In genomic region chr22:31139866-31140716, GRCh38 we compare ENCODE assay signal across 1 cellular context.
A peak's percentile ranks its signal among the peaks of the same experiment; 100 is the strongest.
TF ChIP-seq lines count a peak whose summit lies in the region.

Gene PLA2G3 (minus strand): TSS chr22:31140508. CDS start chr22:31140354, 154 bp downstream.

TF ChIP-seq in WTC11, 78 proteins besides CTCF, POLR2A, EP300 and RAD21 (continued from another document):
- TF ChIP-seq, protein P1, sequence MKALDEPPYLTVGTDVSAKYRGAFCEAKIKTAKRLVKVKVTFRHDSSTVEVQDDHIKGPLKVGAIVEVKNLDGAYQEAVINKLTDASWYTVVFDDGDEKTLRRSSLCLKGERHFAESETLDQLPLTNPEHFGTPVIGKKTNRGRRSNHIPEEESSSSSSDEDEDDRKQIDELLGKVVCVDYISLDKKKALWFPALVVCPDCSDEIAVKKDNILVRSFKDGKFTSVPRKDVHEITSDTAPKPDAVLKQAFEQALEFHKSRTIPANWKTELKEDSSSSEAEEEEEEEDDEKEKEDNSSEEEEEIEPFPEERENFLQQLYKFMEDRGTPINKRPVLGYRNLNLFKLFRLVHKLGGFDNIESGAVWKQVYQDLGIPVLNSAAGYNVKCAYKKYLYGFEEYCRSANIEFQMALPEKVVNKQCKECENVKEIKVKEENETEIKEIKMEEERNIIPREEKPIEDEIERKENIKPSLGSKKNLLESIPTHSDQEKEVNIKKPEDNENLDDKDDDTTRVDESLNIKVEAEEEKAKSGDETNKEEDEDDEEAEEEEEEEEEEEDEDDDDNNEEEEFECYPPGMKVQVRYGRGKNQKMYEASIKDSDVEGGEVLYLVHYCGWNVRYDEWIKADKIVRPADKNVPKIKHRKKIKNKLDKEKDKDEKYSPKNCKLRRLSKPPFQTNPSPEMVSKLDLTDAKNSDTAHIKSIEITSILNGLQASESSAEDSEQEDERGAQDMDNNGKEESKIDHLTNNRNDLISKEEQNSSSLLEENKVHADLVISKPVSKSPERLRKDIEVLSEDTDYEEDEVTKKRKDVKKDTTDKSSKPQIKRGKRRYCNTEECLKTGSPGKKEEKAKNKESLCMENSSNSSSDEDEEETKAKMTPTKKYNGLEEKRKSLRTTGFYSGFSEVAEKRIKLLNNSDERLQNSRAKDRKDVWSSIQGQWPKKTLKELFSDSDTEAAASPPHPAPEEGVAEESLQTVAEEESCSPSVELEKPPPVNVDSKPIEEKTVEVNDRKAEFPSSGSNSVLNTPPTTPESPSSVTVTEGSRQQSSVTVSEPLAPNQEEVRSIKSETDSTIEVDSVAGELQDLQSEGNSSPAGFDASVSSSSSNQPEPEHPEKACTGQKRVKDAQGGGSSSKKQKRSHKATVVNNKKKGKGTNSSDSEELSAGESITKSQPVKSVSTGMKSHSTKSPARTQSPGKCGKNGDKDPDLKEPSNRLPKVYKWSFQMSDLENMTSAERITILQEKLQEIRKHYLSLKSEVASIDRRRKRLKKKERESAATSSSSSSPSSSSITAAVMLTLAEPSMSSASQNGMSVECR (CRISPR knock-in tag; IDR thresholded peaks at IDR 0.05; ENCODE audit: borderline replicate concordance), result peak; percentile 32; the same call in 1 of the 2 replicates
- TF ChIP-seq, protein P2, sequence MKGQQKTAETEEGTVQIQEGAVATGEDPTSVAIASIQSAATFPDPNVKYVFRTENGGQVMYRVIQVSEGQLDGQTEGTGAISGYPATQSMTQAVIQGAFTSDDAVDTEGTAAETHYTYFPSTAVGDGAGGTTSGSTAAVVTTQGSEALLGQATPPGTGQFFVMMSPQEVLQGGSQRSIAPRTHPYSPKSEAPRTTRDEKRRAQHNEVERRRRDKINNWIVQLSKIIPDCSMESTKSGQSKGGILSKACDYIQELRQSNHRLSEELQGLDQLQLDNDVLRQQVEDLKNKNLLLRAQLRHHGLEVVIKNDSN (CRISPR knock-in tag; IDR thresholded peaks at IDR 0.05), result peak; percentile 39; the same call in 1 of the 2 replicates
- TF ChIP-seq, protein P3, sequence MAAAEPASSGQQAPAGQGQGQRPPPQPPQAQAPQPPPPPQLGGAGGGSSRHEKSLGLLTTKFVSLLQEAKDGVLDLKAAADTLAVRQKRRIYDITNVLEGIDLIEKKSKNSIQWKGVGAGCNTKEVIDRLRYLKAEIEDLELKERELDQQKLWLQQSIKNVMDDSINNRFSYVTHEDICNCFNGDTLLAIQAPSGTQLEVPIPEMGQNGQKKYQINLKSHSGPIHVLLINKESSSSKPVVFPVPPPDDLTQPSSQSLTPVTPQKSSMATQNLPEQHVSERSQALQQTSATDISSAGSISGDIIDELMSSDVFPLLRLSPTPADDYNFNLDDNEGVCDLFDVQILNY (CRISPR knock-in tag; IDR thresholded peaks at IDR 0.05), result 0 out of 2 replicates have a peak, but pooled peaks have one; percentile 48
- TF ChIP-seq KAT7 (CRISPR knock-in tag; IDR thresholded peaks at IDR 0.05; ENCODE audit: borderline replicate concordance), result no peak
- TF ChIP-seq ZNF263 (CRISPR knock-in tag; IDR thresholded peaks at IDR 0.05; ENCODE audit: low read depth), result no peak
- TF ChIP-seq FOXJ3 (CRISPR knock-in tag; IDR thresholded peaks at IDR 0.05; ENCODE audit: borderline replicate concordance), result no peak
- 0 out of 2 replicates have a peak, but pooled peaks have one; percentile 25 for TF ChIP-seq CREM (CRISPR knock-in tag; IDR thresholded peaks at IDR 0.05)
- 0 out of 2 replicates have a peak, but pooled peaks have one; percentile 13 for TF ChIP-seq ZNF138 (CRISPR knock-in tag; conservative IDR thresholded peaks at IDR 0.05)
- 0 out of 2 replicates have a peak, but pooled peaks have one; percentile 73 for TF ChIP-seq FOXP1 (CRISPR knock-in tag; IDR thresholded peaks at IDR 0.05; ENCODE audit: borderline replicate concordance)
- TF ChIP-seq ZNF121 (CRISPR knock-in tag; IDR thresholded peaks at IDR 0.05), result peak; percentile 18; the same call in 1 of the 2 replicates
- TF ChIP-seq NR3C1 (CRISPR knock-in tag; conservative IDR thresholded peaks at IDR 0.05; ENCODE audit: low read depth), result 0 out of 2 replicates have a peak, but pooled peaks have one; percentile 35
- no peak for TF ChIP-seq RORB (CRISPR knock-in tag; IDR thresholded peaks at IDR 0.05)
- peak; percentile 51; the same call in 1 of the 2 replicates for TF ChIP-seq ZNF423 (CRISPR knock-in tag; IDR thresholded peaks at IDR 0.05)
- no peak for TF ChIP-seq CREB1 (CRISPR knock-in tag; IDR thresholded peaks at IDR 0.05)
